In the genomic region with DNA sequence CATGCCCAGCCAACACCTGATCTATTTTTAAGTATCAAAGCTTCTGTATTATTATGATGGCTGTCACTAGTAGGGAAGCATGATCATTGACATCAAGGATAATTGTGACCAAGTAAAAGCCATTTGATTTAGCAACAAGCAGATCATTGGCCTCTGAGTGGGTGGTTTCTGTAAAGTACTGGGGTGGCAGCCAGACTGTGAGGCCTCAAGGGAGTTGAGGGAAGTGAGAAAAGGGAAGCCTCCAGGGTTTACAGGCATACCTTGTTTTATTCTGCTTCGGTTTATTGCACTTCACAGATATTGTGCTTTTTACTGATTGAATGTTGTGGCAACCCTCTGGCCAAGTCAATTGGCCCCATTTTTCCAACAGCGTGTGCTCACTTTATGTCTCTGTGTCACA, we compare ENCODE assay signal across 9 cellular contexts.
DNase-seq lines count a peak whose midpoint lies in the region; ATAC-seq and TF ChIP-seq lines count a peak whose summit lies in the region.
"Had no signal": no experiment of that assay in that cellular context is flagged by ENCODE, and none has a peak within 500 bp of the region (broad histone marks: within the 10 kb centered on the region; RNA-seq: fewer than 3 reads in every experiment).

No MANE protein-coding gene starts in this region.

- H3K9ac ChIP-seq in colonic mucosa (ENCODE audit: low read depth in 2 of 2, low read length in 2 of 2), result no peak overlapping the region

- 85% methylated on average over 2 of the region's 2 CpGs for WGBS in esophagus muscularis mucosa

- H3K4me1 ChIP-seq in colonic mucosa (peaks cover 5% of the 10 kb centered on the region), esophagus muscularis mucosa (no peaks in the 10 kb centered on the region)

- TF ChIP-seq EP300 in esophagus muscularis mucosa (IDR thresholded peaks at IDR 0.05), result no peak

- no peaks in the 10 kb centered on the region for H3K27me3 ChIP-seq in colonic mucosa
- H3K27me3 ChIP-seq in esophagus muscularis mucosa, result peaks cover 0 to 36% (median 0%) of the 10 kb centered on the region in 4 donors

- DNase-seq in GM13977 (ENCODE audit: low spot score) (peak; percentile 38), colonic mucosa (peak; percentile 60), NCI-H1105 treated with DMSO at 0.1 percent for 48 hours (lab: John Stamatoyannopoulos, UW) (no peak), GOT3 (lab: John Stamatoyannopoulos, UW) (no peak), NCI-H1092 treated with DMSO at 0.1 percent for 48 hours (lab: John Stamatoyannopoulos, UW) (no peak), esophagus muscularis mucosa (ENCODE audit: extremely low spot score) (no peak)

- H3K36me3 ChIP-seq in colonic mucosa (no peaks in the 10 kb centered on the region), esophagus muscularis mucosa (no peaks in the 10 kb centered on the region)

- ATAC-seq in GM21390 (IDR thresholded peaks at IDR 0.05; ENCODE audit: unreplicated experiment), result peak; percentile 63
- ATAC-seq in HG03442 (IDR thresholded peaks at IDR 0.05; ENCODE audit: unreplicated experiment), result peak; percentile 69

- intact Hi-C loops in colonic mucosa (cut with DNase I) (no loop called here), esophagus muscularis mucosa (cut with DNase I) (no loop called here)

- H3K4me3 ChIP-seq in colonic mucosa (no peak overlapping the region), esophagus muscularis mucosa (no peak overlapping the region)
- H3K4me3 ChIP-seq: lung had no signal

- H3K27ac ChIP-seq in colonic mucosa (peak overlapping the region; percentile 47), esophagus muscularis mucosa (replicated peaks in 1 of 4) (no peak overlapping the region)

- TF ChIP-seq CTCF in GM13977 (IDR thresholded peaks at IDR 0.05; ENCODE audit: extremely low read depth, insufficient read depth, missing control alignments), result no peak
- TF ChIP-seq CTCF in colonic mucosa (IDR thresholded peaks at IDR 0.05), result no peak
- no peak for TF ChIP-seq CTCF in esophagus muscularis mucosa (IDR thresholded peaks at IDR 0.05)

- in situ Hi-C loops in GM13977 (cut with MboI; ENCODE audit: low pct_unique_long_range_greater_than_20kb, low sequenced_read_pairs, unreplicated experiment), result no loop called here

- TF ChIP-seq POLR2A in esophagus muscularis mucosa (IDR thresholded peaks at IDR 0.05; ENCODE audit: low read depth), result no peak

- H3K9me3 ChIP-seq in colonic mucosa (no peaks in the 10 kb centered on the region), esophagus muscularis mucosa (no peaks in the 10 kb centered on the region)

Comparison
In these comparisons a context has a peak if more than half of its experiments do, and no peak if none do; other contexts are left out.
1. DNase-seq: peak in GM13977 (single experiment) and colonic mucosa (single experiment); none in NCI-H1105 treated with DMSO at 0.1 percent for 48 hours (single experiment), GOT3 (single experiment), NCI-H1092 treated with DMSO at 0.1 percent for 48 hours (single experiment) and esophagus muscularis mucosa (single experiment).